20 cellular contexts compared by ENCODE assay signal in genomic region chr3:146037697-146038096, GRCh38.
"Had no signal": no experiment of that assay in that cellular context is flagged by ENCODE, and none has a peak within 500 bp of the region (broad histone marks: within the 10 kb centered on the region; RNA-seq: fewer than 3 reads in every experiment).

No MANE protein-coding gene starts in this region.

- H3K4me3 ChIP-seq: esophagus muscularis mucosa, mucosa of descending colon had no signal

- H3K9me3 ChIP-seq: esophagus muscularis mucosa, mucosa of descending colon had no signal

- H3K27ac Mint-ChIP-seq: activated CD8-positive, alpha-beta T cell treated with anti-CD3 and anti-CD28 coated beads, Interleukin-2, amount 10 ng/mL, durations not matched to agents 7 days and 5 days; activated naive CD8-positive, alpha-beta T cell; memory B cell; natural killer cell; type B pancreatic cell; WTC11 had no signal

- H3K4me3 Mint-ChIP-seq: activated CD8-positive, alpha-beta T cell treated with anti-CD3 and anti-CD28 coated beads, Interleukin-2, amount 10 ng/mL, durations not matched to agents 7 days and 5 days; activated naive CD8-positive, alpha-beta T cell; memory B cell; natural killer cell; type B pancreatic cell; WTC11 had no signal

- DNase-seq: activated CD4-positive, alpha-beta T cell treated with anti-CD3 and anti-CD28 coated beads for 48 hours; activated CD8-positive, alpha-beta memory T cell treated with anti-CD3 and anti-CD28 coated beads, Interleukin-2, amount 50 U/mL, for 4 hours; activated CD8-positive, alpha-beta T cell treated with anti-CD3 and anti-CD28 coated beads, Interleukin-2, amount 10 ng/mL, durations not matched to agents 7 days and 5 days; activated gamma-delta T cell treated with Interleukin-2 at 50 U/mL for 16 hours; anterior cingulate cortex; brain microvascular endothelial cell; hypothalamus; left ventricle myocardium superior; mucosa of descending colon; natural killer cell; stimulated activated CD4-positive, alpha-beta T cell treated with anti-CD3 and anti-CD28 coated beads, Interleukin-15, amount 100 ng/mL, for 24 hours; stimulated activated CD4-positive, alpha-beta T cell treated with anti-CD3 and anti-CD28 coated beads, Interleukin-4, amount 100 ng/mL, for 24 hours; stimulated activated naive CD4-positive, alpha-beta T cell; substantia nigra; T-helper 2 cell had no signal

- H3K36me3 Mint-ChIP-seq: activated naive CD8-positive, alpha-beta T cell; memory B cell; natural killer cell; type B pancreatic cell; WTC11 had no signal

- H3K9me3 Mint-ChIP-seq: memory B cell, type B pancreatic cell had no signal

- H3K4me1 Mint-ChIP-seq: memory B cell, natural killer cell had no signal

- ATAC-seq: activated CD8-positive, alpha-beta T cell treated with anti-CD3 and anti-CD28 coated beads, Interleukin-2, amount 10 ng/mL, durations not matched to agents 7 days and 5 days; left ventricle myocardium superior; mucosa of descending colon; natural killer cell; WTC11 had no signal

- H3K27me3 Mint-ChIP-seq: activated naive CD8-positive, alpha-beta T cell; type B pancreatic cell had no signal

- H3K27me3 ChIP-seq: brain microvascular endothelial cell, esophagus muscularis mucosa had no signal

- H3K36me3 ChIP-seq: brain microvascular endothelial cell, esophagus muscularis mucosa had no signal

- H3K27ac ChIP-seq: brain microvascular endothelial cell, esophagus muscularis mucosa had no signal
